In genomic region chr12:67927815-67928214, GRCh38 we compare ENCODE assay signal across 18 cellular contexts.
A peak's percentile ranks its signal among the peaks of the same experiment; 100 is the strongest.
DNase-seq lines count a peak whose midpoint lies in the region; ATAC-seq, FAIRE-seq and TF ChIP-seq lines count a peak whose summit lies in the region.
"Had no signal": no experiment of that assay in that cellular context is flagged by ENCODE, and none has a peak within 500 bp of the region (broad histone marks: within the 10 kb centered on the region; RNA-seq: fewer than 3 reads in every experiment).

No MANE protein-coding gene starts in this region.

- no peak for FAIRE-seq in pancreas (lab: Jason Lieb, UNC)
- FAIRE-seq: A204.1, D721Med, GM19239, H1 had no signal

- no peaks in the 10 kb centered on the region for H3K9me3 ChIP-seq in body of pancreas
- no peaks in the 10 kb centered on the region for H3K9me3 ChIP-seq in mucosa of descending colon
- H3K9me3 ChIP-seq in pancreas = no peaks in the 10 kb centered on the region
- H3K9me3 ChIP-seq in testis = no peaks in the 10 kb centered on the region
- H3K9me3 ChIP-seq in vagina = no peaks in the 10 kb centered on the region
- H3K9me3 ChIP-seq: BE2C, HAP-1 had no signal

- peaks cover 25% of the 10 kb centered on the region for H3K4me1 ChIP-seq in body of pancreas
- peaks cover 21% of the 10 kb centered on the region for H3K4me1 ChIP-seq in mucosa of descending colon (ENCODE audit: low read depth)
- peaks cover 5 to 17% (median 7%) of the 10 kb centered on the region in 3 donors for H3K4me1 ChIP-seq in pancreas
- H3K4me1 ChIP-seq in testis = peaks cover 5% of the 10 kb centered on the region
- H3K4me1 ChIP-seq in vagina = no peaks in the 10 kb centered on the region
- H3K4me1 ChIP-seq: BE2C, HAP-1 had no signal

- H3K4me3 ChIP-seq in body of pancreas (no peak overlapping the region), mucosa of descending colon (no peak overlapping the region), pancreas (no peak overlapping the region), testis (no peak overlapping the region), vagina (no peak overlapping the region)
- H3K4me3 ChIP-seq: HAP-1 had no signal

- peak in 1 of 4 donors; percentile 13 for DNase-seq in body of pancreas
- peak in 1 of 3 donors; percentile 48 for DNase-seq in mucosa of descending colon
- DNase-seq in pancreas = no peak
- peak; percentile 41 for DNase-seq in testis
- DNase-seq in AML-193 (lab: John Stamatoyannopoulos, UW) = no peak
- no peak for DNase-seq in OCI-M2 (lab: John Stamatoyannopoulos, UW; ENCODE audit: unreplicated experiment)
- DNase-seq in vagina (ENCODE audit: extremely low spot score in 2 of 2) = no peak
- DNase-seq: BE2C; CD4-positive, alpha-beta memory T cell; DMS53; GF-D8 had no signal

- intact Hi-C loops in body of pancreas (cut with DNase I) (no loop called here), mucosa of descending colon (cut with DNase I, micrococcal nuclease) (no loop called here), pancreas (cut with DNase I) (no loop called here), testis (cut with DNase I; ENCODE audit: low total_unique reads) (no loop called here), vagina (cut with DNase I) (no loop called here)

- no peak for TF ChIP-seq CTCF in body of pancreas (IDR thresholded peaks at IDR 0.05)
- TF ChIP-seq CTCF in mucosa of descending colon (IDR thresholded peaks at IDR 0.05) = no peak
- TF ChIP-seq CTCF in pancreas (IDR thresholded peaks at IDR 0.05) = no peak
- TF ChIP-seq CTCF in testis (IDR thresholded peaks at IDR 0.05) = no peak
- TF ChIP-seq CTCF in vagina (IDR thresholded peaks at IDR 0.05) = no peak

- 41 to 45% methylated on average over 3 of the region's 3 CpGs for WGBS in body of pancreas, 2 donors
- WGBS in pancreas, 2 donors = 38 to 50% methylated on average over 3 of the region's 3 CpGs
- 51 to 56% methylated on average over 3 of the region's 3 CpGs for WGBS in testis, 2 donors

- no peaks in the 10 kb centered on the region for H3K27me3 ChIP-seq in body of pancreas
- no peaks in the 10 kb centered on the region for H3K27me3 ChIP-seq in pancreas
- H3K27me3 ChIP-seq in testis = no peaks in the 10 kb centered on the region
- no peaks in the 10 kb centered on the region for H3K27me3 ChIP-seq in vagina
- H3K27me3 ChIP-seq: BE2C had no signal

- ATAC-seq in body of pancreas (peak; percentile 48), mucosa of descending colon (peak; percentile 78), pancreas (peak; percentile 25 to 55 (median 44)), HG02763 (IDR thresholded peaks at IDR 0.05; ENCODE audit: unreplicated experiment) (no peak)

- no peak for TF ChIP-seq POLR2A in body of pancreas (IDR thresholded peaks at IDR 0.05)
- no peak for TF ChIP-seq POLR2A in testis (IDR thresholded peaks at IDR 0.05)
- no peak for TF ChIP-seq POLR2A in vagina (IDR thresholded peaks at IDR 0.05)

- H3K27ac ChIP-seq in body of pancreas (no peak overlapping the region), pancreas (no peak overlapping the region), testis (peak overlapping the region in 1 of 2 donors; percentile 41), vagina (no peak overlapping the region)
- H3K27ac ChIP-seq: C4-2B had no signal

- H3K36me3 ChIP-seq in body of pancreas (replicated peaks in 1 of 2; ENCODE audit: insufficient read depth in 1 of 2, low read depth in 2 of 2) (no peaks in the 10 kb centered on the region), mucosa of descending colon (ENCODE audit: low read depth) (no peaks in the 10 kb centered on the region), pancreas (no peaks in the 10 kb centered on the region), testis (ENCODE audit: low read depth, missing control alignments) (no peaks in the 10 kb centered on the region), vagina (no peaks in the 10 kb centered on the region)
- H3K36me3 ChIP-seq: BE2C, HAP-1 had no signal
